Comparison of ENCODE assay signal across 20 cellular contexts in the genomic region with DNA sequence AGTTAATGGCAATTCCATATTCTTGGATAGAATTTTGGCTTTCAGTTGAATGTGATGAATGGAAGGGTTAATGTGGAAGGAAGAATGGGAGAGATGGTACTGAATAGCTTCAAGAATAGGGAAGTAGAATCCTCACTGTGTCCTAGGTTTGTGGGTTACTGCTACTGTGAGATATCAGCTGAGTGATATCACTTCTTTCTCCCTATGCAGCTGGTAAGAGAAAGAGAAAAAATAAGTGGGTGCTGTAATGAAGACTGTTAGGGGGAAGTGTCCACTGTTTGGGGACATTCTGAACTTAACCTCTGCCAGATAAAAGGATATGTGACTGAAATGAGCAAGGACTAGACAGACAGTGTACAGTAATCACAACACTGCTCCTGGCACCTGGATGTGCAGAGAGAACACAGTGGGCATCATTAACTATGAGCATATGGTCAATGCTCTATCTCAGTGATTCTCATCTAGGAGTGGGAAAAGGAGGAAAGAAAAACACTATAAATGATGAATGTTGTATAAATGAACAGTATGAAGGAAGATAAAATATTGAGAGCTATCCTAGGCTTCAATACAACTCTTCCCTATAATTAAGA. TPM values are rescaled to one million over a fixed set of nuclear protein-coding genes. Genes with fewer than 3 reads are reported as not detected.
"Had no signal": no experiment of that assay in that cellular context is flagged by ENCODE, and none has a peak within 500 bp of the region (broad histone marks: within the 10 kb centered on the region; RNA-seq: fewer than 3 reads in every experiment).

No MANE protein-coding gene starts in this region.

- H3K4me1 Mint-ChIP-seq: memory B cell had no signal

- H3K4me3 ChIP-seq: colonic mucosa, gastrocnemius medialis, left lung, prostate gland, uterus had no signal

- H3K27ac Mint-ChIP-seq: activated CD8-positive, alpha-beta T cell treated with anti-CD3 and anti-CD28 coated beads for 36 hours; activated T-helper 1 cell treated with anti-CD3 and anti-CD28 coated beads, Interleukin-12 subunit alpha, Interleukin-12 subunit beta, Interleukin-2, Interleukin-4 antibody, amounts not matched to agents 30 ng/mL and 10 ng/mL and 1 ng/mL, durations not matched to agents 14 hours and 24 hours and 36 hours; memory B cell; natural killer cell treated with Interleukin-12 subunit alpha and Interleukin-12 subunit beta and Interleukin-15 and Interleukin-18, amount 100 ng/mL, for 72 hours; stimulated activated naive CD8-positive, alpha-beta T cell treated with anti-CD3 and anti-CD28 coated beads, Interleukin-15, amount 100 ng/mL, for 72 hours had no signal

- ATAC-seq: activated CD8-positive, alpha-beta T cell treated with anti-CD3 and anti-CD28 coated beads for 36 hours; gastrocnemius medialis; left lung; natural killer cell treated with Interleukin-12 subunit alpha and Interleukin-12 subunit beta and Interleukin-15 and Interleukin-18, amount 100 ng/mL, for 72 hours; stimulated activated naive CD8-positive, alpha-beta T cell treated with anti-CD3 and anti-CD28 coated beads, Interleukin-15, amount 100 ng/mL, for 72 hours had no signal

- H3K9me3 Mint-ChIP-seq: activated CD8-positive, alpha-beta T cell treated with anti-CD3 and anti-CD28 coated beads for 36 hours; activated T-helper 1 cell treated with anti-CD3 and anti-CD28 coated beads, Interleukin-12 subunit alpha, Interleukin-12 subunit beta, Interleukin-2, Interleukin-4 antibody, amounts not matched to agents 30 ng/mL and 10 ng/mL and 1 ng/mL, durations not matched to agents 14 hours and 24 hours and 36 hours; memory B cell; natural killer cell treated with Interleukin-12 subunit alpha and Interleukin-12 subunit beta and Interleukin-15 and Interleukin-18, amount 100 ng/mL, for 72 hours; stimulated activated naive CD8-positive, alpha-beta T cell treated with anti-CD3 and anti-CD28 coated beads, Interleukin-15, amount 100 ng/mL, for 72 hours had no signal

- H3K36me3 ChIP-seq: colonic mucosa, prostate gland, uterus had no signal

- H3K27me3 Mint-ChIP-seq: activated CD8-positive, alpha-beta T cell treated with anti-CD3 and anti-CD28 coated beads for 36 hours; memory B cell; natural killer cell treated with Interleukin-12 subunit alpha and Interleukin-12 subunit beta and Interleukin-15 and Interleukin-18, amount 100 ng/mL, for 72 hours; stimulated activated naive CD8-positive, alpha-beta T cell treated with anti-CD3 and anti-CD28 coated beads, Interleukin-15, amount 100 ng/mL, for 72 hours had no signal

- H3K4me3 Mint-ChIP-seq: activated CD8-positive, alpha-beta T cell treated with anti-CD3 and anti-CD28 coated beads for 36 hours; activated T-helper 1 cell treated with anti-CD3 and anti-CD28 coated beads, Interleukin-12 subunit alpha, Interleukin-12 subunit beta, Interleukin-2, Interleukin-4 antibody, amounts not matched to agents 30 ng/mL and 10 ng/mL and 1 ng/mL, durations not matched to agents 14 hours and 24 hours and 36 hours; memory B cell; natural killer cell treated with Interleukin-12 subunit alpha and Interleukin-12 subunit beta and Interleukin-15 and Interleukin-18, amount 100 ng/mL, for 72 hours; stimulated activated naive CD8-positive, alpha-beta T cell treated with anti-CD3 and anti-CD28 coated beads, Interleukin-15, amount 100 ng/mL, for 72 hours had no signal

- H3K4me1 ChIP-seq: left lung, uterus had no signal

- FAIRE-seq: bronchial epithelial cell, keratinocyte had no signal

- DNase-seq: activated CD4-positive, alpha-beta T cell treated with anti-CD3 and anti-CD28 coated beads for 4 hours; activated CD8-positive, alpha-beta memory T cell treated with anti-CD3 and anti-CD28 coated beads, Interleukin-2, amount 50 U/mL, for 48 hours; activated CD8-positive, alpha-beta T cell treated with anti-CD3 and anti-CD28 coated beads for 36 hours; activated naive CD4-positive, alpha-beta T cell; aorta; colonic mucosa; gastrocnemius medialis; left lung; occipital lobe; stimulated activated CD4-positive, alpha-beta T cell treated with anti-CD3 and anti-CD28 coated beads, Interleukin-4, amount 100 ng/mL, for 24 hours; stimulated activated naive CD8-positive, alpha-beta T cell treated with anti-CD3 and anti-CD28 coated beads, Interleukin-15, amount 100 ng/mL, for 72 hours; T-helper 9 cell; uterus had no signal

- H3K9me3 ChIP-seq: colonic mucosa, gastrocnemius medialis, left lung, prostate gland, uterus had no signal

- H3K27me3 ChIP-seq: colonic mucosa, gastrocnemius medialis, left lung, uterus had no signal

- H3K27ac ChIP-seq: colonic mucosa, gastrocnemius medialis, left lung, prostate gland, uterus had no signal

RNA-seq across cellular contexts. Expression of a gene that starts 29.5 kb away (rescaled TPM):
- total RNA-seq: activated CD8-positive, alpha-beta T cell treated with anti-CD3 and anti-CD28 coated beads for 36 hours; aorta; bronchial epithelial cell; colonic mucosa; fibroblast of lung; gastrocnemius medialis; left lung; occipital lobe; uterus had no signal
- polyA plus RNA-seq: aorta, fibroblast of lung, keratinocyte had no signal
